1 cellular context compared by ENCODE assay signal in genomic region chr5:107457881-107458280, GRCh38.
TF ChIP-seq lines count a peak whose summit lies in the region.

No MANE protein-coding gene starts in this region.

TF ChIP-seq in HEK293, 187 proteins besides CTCF, POLR2A, EP300 and RAD21 (continued from another document):
- TF ChIP-seq ZNF449 (tag by site-specific recombination; IDR thresholded peaks at IDR 0.05), result peak; percentile 68; the same call in 1 of the 2 replicates
